ENCODE assay signal across 11 cellular contexts in the genomic region with DNA sequence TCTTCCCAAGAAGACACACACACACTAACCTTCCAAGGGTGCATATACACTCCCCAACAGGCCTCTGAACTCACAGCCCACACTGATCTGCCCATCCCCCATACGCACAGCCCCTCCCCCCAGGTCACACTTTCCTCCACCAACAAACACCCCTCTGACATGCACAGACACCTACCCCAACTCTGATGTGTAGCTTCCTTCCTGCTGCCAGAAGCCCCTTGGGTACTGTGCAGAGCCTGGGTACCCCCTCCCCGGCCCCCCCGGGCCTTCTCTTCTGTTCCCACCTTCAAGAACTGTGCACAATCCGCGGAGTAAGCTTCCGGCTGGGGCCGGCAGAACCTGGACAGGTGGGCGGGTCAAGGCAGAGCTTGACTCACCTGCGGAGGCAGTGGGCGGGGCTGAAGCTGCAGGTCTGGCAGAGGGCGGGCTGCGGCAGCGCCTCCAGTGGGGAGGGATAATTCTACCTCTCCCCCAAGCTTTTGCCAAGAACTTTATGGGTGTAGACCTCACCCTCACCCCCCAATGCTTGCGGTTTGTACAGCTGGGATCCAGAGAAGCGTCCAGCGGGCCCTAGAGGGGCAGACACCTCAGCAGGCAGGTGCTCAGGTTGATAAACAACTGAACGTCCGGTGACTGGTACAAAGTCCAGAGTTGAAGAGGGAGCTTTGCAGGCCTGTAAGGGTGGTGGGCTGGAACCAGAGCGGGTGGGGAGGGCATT. TPM values are rescaled to one million over a fixed set of nuclear protein-coding genes. Genes with fewer than 3 reads are reported as not detected.
A peak's percentile ranks its signal among the peaks of the same experiment; 100 is the strongest.
DNase-seq lines count a peak whose midpoint lies in the region; TF ChIP-seq lines count a peak whose summit lies in the region.
"Had no signal": no experiment of that assay in that cellular context is flagged by ENCODE, and none has a peak within 500 bp of the region (broad histone marks: within the 10 kb centered on the region; RNA-seq: fewer than 3 reads in every experiment).

A gene (minus strand): TSS at position 313 of the 718 bp plus-strand sequence. CDS start 2,311 bp downstream, outside the sequence.

- POLR2A ChIA-PET in BJ (lab: Charles Lee): no interaction called here

- 38 to 41% methylated on average over 17 to 18 of the region's 19 CpGs for WGBS in lower leg skin, 2 donors

- H3K4me3 ChIP-seq in BJ (ENCODE audit: low read depth, low read length) (no peak within 1 kb of the TSS), lower leg skin (ENCODE audit: low read depth, poor library complexity, severe bottlenecking) (no peak within 1 kb of the TSS)

- no peaks in the 10 kb centered on the region for H3K36me3 ChIP-seq in BJ (ENCODE audit: control insufficient read depth, insufficient read depth, low read length)

- TF ChIP-seq POLR2A in lower leg skin (IDR thresholded peaks at IDR 0.05): no peak

- peaks cover 5% of the 10 kb centered on the region for H3K27me3 ChIP-seq in BJ (ENCODE audit: control insufficient read depth, insufficient read depth, low read length)

- 0 out of 2 replicates have a peak, but pooled peaks have one; percentile 7 for TF ChIP-seq CTCF in BJ (IDR thresholded peaks at IDR 0.05; ENCODE audit: insufficient read depth, low read depth, low read length)
- no peak for TF ChIP-seq CTCF in lower leg skin (IDR thresholded peaks at IDR 0.05)

- in situ Hi-C loops in T47D (cut with HindIII; ENCODE audit: low pct_unique_long_range_greater_than_20kb, low sequenced_read_pairs): no loop called here

- DNase-seq in BJ (ENCODE audit: low read depth) (no peak), LoVo (ENCODE audit: low spot score) (peak; percentile 89), T47D (ENCODE audit: low read depth in 1 of 2, low spot score in 1 of 2) (peak; percentile 83 to 91), lower leg skin (ENCODE audit: low spot score in 2 of 2) (peak; percentile 54 to 86), DMS 273 (lab: John Stamatoyannopoulos, UW; ENCODE audit: unreplicated experiment) (no peak), DMS 273 treated with DMSO at 0.1 percent for 48 hours (lab: John Stamatoyannopoulos, UW) (no peak), COLO829 (ENCODE audit: low spot score) (no peak), NCI-H1092 treated with DMSO at 0.1 percent for 48 hours (lab: John Stamatoyannopoulos, UW) (no peak)
- DNase-seq: CD4-positive, CD25-positive, alpha-beta regulatory T cell; right cardiac atrium had no signal

- CTCF ChIA-PET in BJ (lab: Yijun Ruan, JAX): interaction anchor here (0.7 to 1.2 kb wide), 2 partner anchors 9 to 73 kb away, joined by 4 to 5 read pairs; a partner anchor contains a TSS

- intact Hi-C loops in lower leg skin (cut with DNase I; ENCODE audit: low total_unique reads): no loop called here

RNA-seq across cellular contexts. Expression of the gene that starts here (rescaled TPM):
- polyA plus RNA-seq in BJ (2011; rRNA removed): not detected in 2 replicates
- polyA minus RNA-seq in BJ (2011; rRNA and poly(A)+ RNA removed): not detected in 2 replicates
- 10 to 100 TPM; 16.1 to 28.2 (median 25.4) TPM for total RNA-seq in lower leg skin
- total RNA-seq: activated T-helper 1 cell treated with anti-CD3 and anti-CD28 coated beads, Interleukin-12 subunit alpha, Interleukin-12 subunit beta, Interleukin-2, Interleukin-4 antibody, amounts not matched to agents 30 ng/mL and 10 ng/mL and 1 ng/mL, durations not matched to agents 14 hours and 24 hours and 36 hours; CD4-positive, CD25-positive, alpha-beta regulatory T cell; right cardiac atrium had no signal
- polyA plus RNA-seq: CD4-positive, CD25-positive, alpha-beta regulatory T cell had no signal

Comparison
In these comparisons a context has a peak if more than half of its experiments do, and no peak if none do; other contexts are left out.
1. DNase-seq: peak in LoVo (single experiment), T47D (2 of 2) and lower leg skin (2 of 2); none in BJ (single experiment), DMS 273 (single experiment), DMS 273 treated with DMSO at 0.1 percent for 48 hours (single experiment), COLO829 (single experiment) and NCI-H1092 treated with DMSO at 0.1 percent for 48 hours (single experiment).